7 cellular contexts compared by ENCODE assay signal in genomic region chr21:46286668-46286982, GRCh38.
DNase-seq lines count a peak whose midpoint lies in the region; ATAC-seq and TF ChIP-seq lines count a peak whose summit lies in the region.

No MANE protein-coding gene starts in this region.

- peaks cover 46% of the 10 kb centered on the region for H3K4me1 ChIP-seq in OCI-LY1 (ENCODE audit: insufficient read depth, low read length, severe bottlenecking)
- peaks cover 3% of the 10 kb centered on the region for H3K4me1 ChIP-seq in parathyroid adenoma

- H3K27me3 ChIP-seq in OCI-LY1 (ENCODE audit: insufficient read depth, low read length) (no peaks in the 10 kb centered on the region), parathyroid adenoma (ENCODE audit: control insufficient read depth, insufficient read depth, low read length) (no peaks in the 10 kb centered on the region)

- DNase-seq in epithelial cell of esophagus (ENCODE audit: low read depth) (no peak), DMS53 (lab: John Stamatoyannopoulos, UW) (no peak)
- DNase-seq in stimulated activated CD4-positive, alpha-beta T cell treated with anti-CD3 and anti-CD28 coated beads, Interleukin-4, amount 100 ng/mL, for 1 hour: no peak

- H3F3A ChIP-seq in OCI-LY1 (ENCODE audit: insufficient read depth, low read length): no peaks in the 10 kb centered on the region; the same call in 1 of the 2 replicates

- H3K79me2 ChIP-seq in OCI-LY1 (ENCODE audit: insufficient read depth, low read length) (peaks cover 30% of the 10 kb centered on the region), parathyroid adenoma (peaks cover 2% of the 10 kb centered on the region)

- no peaks in the 10 kb centered on the region for H3K9me2 ChIP-seq in OCI-LY1 (ENCODE audit: low read depth, low read length)

- H3K4me2 ChIP-seq in OCI-LY1 (ENCODE audit: low read length) (peak overlapping the region; percentile 93), parathyroid adenoma (ENCODE audit: low read length) (peak overlapping the region; percentile 85)

- TF ChIP-seq CTCF in OCI-LY1 (IDR thresholded peaks at IDR 0.05; ENCODE audit: low read length) (no peak), epithelial cell of esophagus (IDR thresholded peaks at IDR 0.05; ENCODE audit: insufficient read depth, low read depth, low read length, missing control alignments) (no peak), parathyroid adenoma (IDR thresholded peaks at IDR 0.05) (no peak)

- H3K36me3 ChIP-seq in OCI-LY1 (ENCODE audit: insufficient read depth, low read length) (peaks cover 25% of the 10 kb centered on the region), parathyroid adenoma (ENCODE audit: control insufficient read depth, insufficient read depth, low read length) (no peaks in the 10 kb centered on the region)

- peak overlapping the region; percentile 94 for H3K9ac ChIP-seq in OCI-LY1 (ENCODE audit: low read length)
- no peak overlapping the region for H3K9ac ChIP-seq in parathyroid adenoma

- H3K4me3 ChIP-seq in OCI-LY1 (ENCODE audit: low read depth, low read length, poor library complexity, severe bottlenecking) (peak overlapping the region; percentile 94), epithelial cell of esophagus (ENCODE audit: low read length) (peak overlapping the region; percentile 81), parathyroid adenoma (ENCODE audit: low read depth, low read length) (peak overlapping the region; percentile 88)

- no peaks in the 10 kb centered on the region for H4K20me1 ChIP-seq in OCI-LY1 (ENCODE audit: insufficient read depth, low read length)

- no peak overlapping the region for H2AFZ ChIP-seq in OCI-LY1 (ENCODE audit: low read length)
- H2AFZ ChIP-seq in parathyroid adenoma: peak overlapping the region; percentile 82

- H3K27ac ChIP-seq in OCI-LY1 (ENCODE audit: low read depth, low read length, poor library complexity, severe bottlenecking) (peak overlapping the region; percentile 77), parathyroid adenoma (peak overlapping the region; percentile 84)

- ATAC-seq in GM19351 (IDR thresholded peaks at IDR 0.05; ENCODE audit: unreplicated experiment): peak; percentile 6
- ATAC-seq in GM19023 (IDR thresholded peaks at IDR 0.05; ENCODE audit: unreplicated experiment): no peak

- H3K9me3 ChIP-seq in OCI-LY1 (ENCODE audit: low read length): no peaks in the 10 kb centered on the region
- no peaks in the 10 kb centered on the region for H3K9me3 ChIP-seq in parathyroid adenoma (ENCODE audit: control insufficient read depth, low read length)
